Comparison of ENCODE assay signal across 26 cellular contexts in genomic region chr9:4576448-4576847, GRCh38.
"Had no signal": no experiment of that assay in that cellular context is flagged by ENCODE, and none has a peak within 500 bp of the region (broad histone marks: within the 10 kb centered on the region; RNA-seq: fewer than 3 reads in every experiment).

No MANE protein-coding gene starts in this region.

- DNase-seq: heart left ventricle; hypothalamus; immature natural killer cell; kidney; left ventricle myocardium inferior; lower lobe of right lung; mammary epithelial cell; mesenchymal stem cell; naive thymus-derived CD8-positive, alpha-beta T cell; nucleus accumbens; pancreas; posterior cingulate gyrus; sigmoid colon; small intestine; spleen; stimulated activated CD4-positive, alpha-beta T cell treated with anti-CD3 and anti-CD28 coated beads, Interleukin-4, amount 100 ng/mL, for 4 hours; stimulated activated CD8-positive, alpha-beta memory T cell treated with anti-CD3 and anti-CD28 coated beads, Interleukin-4, amount 100 ng/mL, for 48 hours; stimulated activated naive CD4-positive, alpha-beta T cell treated with Interleukin-2 at 50 U/mL for 16 hours; stimulated activated naive CD8-positive, alpha-beta T cell treated with anti-CD3 and anti-CD28 coated beads, Interleukin-15, amount 100 ng/mL, for 72 hours; substantia nigra; transverse colon; upper lobe of right lung had no signal

- H3K36me3 ChIP-seq: pancreas, prostate gland, spleen had no signal

- H3K27ac ChIP-seq: heart left ventricle, left ventricle myocardium inferior, lower lobe of right lung, pancreas, prostate gland, sigmoid colon, spleen, transverse colon, upper lobe of right lung had no signal

- H3K9me3 Mint-ChIP-seq: nephron; neural crest cell; stimulated activated memory B cell treated with anti-CD40 and anti-IgM and Interleukin-4, amounts not matched to agents 10 μg/mL and 1 μg/mL and 100 μg/mL, for 72 hours; stimulated activated naive CD8-positive, alpha-beta T cell treated with anti-CD3 and anti-CD28 coated beads, Interleukin-15, amount 100 ng/mL, for 72 hours had no signal

- H3K27ac Mint-ChIP-seq: immature natural killer cell; nephron; stimulated activated memory B cell treated with anti-CD40 and anti-IgM and Interleukin-4, amounts not matched to agents 10 μg/mL and 1 μg/mL and 100 μg/mL, for 72 hours had no signal

- H3K27me3 Mint-ChIP-seq: stimulated activated memory B cell treated with anti-CD40 and anti-IgM and Interleukin-4, amounts not matched to agents 10 μg/mL and 1 μg/mL and 100 μg/mL, for 72 hours; stimulated activated naive CD8-positive, alpha-beta T cell treated with anti-CD3 and anti-CD28 coated beads, Interleukin-15, amount 100 ng/mL, for 72 hours had no signal

- H3K4me3 Mint-ChIP-seq: immature natural killer cell; naive thymus-derived CD8-positive, alpha-beta T cell; nephron; neural crest cell; stimulated activated memory B cell treated with anti-CD40 and anti-IgM and Interleukin-4, amounts not matched to agents 10 μg/mL and 1 μg/mL and 100 μg/mL, for 72 hours; stimulated activated naive CD8-positive, alpha-beta T cell treated with anti-CD3 and anti-CD28 coated beads, Interleukin-15, amount 100 ng/mL, for 72 hours had no signal

- H3K4me3 ChIP-seq: heart left ventricle, left ventricle myocardium inferior, lower lobe of right lung, pancreas, prostate gland, sigmoid colon, spleen, transverse colon, upper lobe of right lung had no signal

- H3K36me3 Mint-ChIP-seq: stimulated activated memory B cell treated with anti-CD40 and anti-IgM and Interleukin-4, amounts not matched to agents 10 μg/mL and 1 μg/mL and 100 μg/mL, for 72 hours had no signal

- H3K27me3 ChIP-seq: heart left ventricle, pancreas, sigmoid colon, transverse colon, upper lobe of right lung had no signal

- H3K4me1 Mint-ChIP-seq: neural crest cell; stimulated activated memory B cell treated with anti-CD40 and anti-IgM and Interleukin-4, amounts not matched to agents 10 μg/mL and 1 μg/mL and 100 μg/mL, for 72 hours had no signal

- H3K9me3 ChIP-seq: heart left ventricle, left ventricle myocardium inferior, lower lobe of right lung, pancreas, prostate gland, sigmoid colon, spleen, transverse colon, upper lobe of right lung had no signal

- H3K4me1 ChIP-seq: pancreas, prostate gland, spleen, upper lobe of right lung had no signal

- ATAC-seq: lower lobe of right lung; naive thymus-derived CD8-positive, alpha-beta T cell; pancreas; stimulated activated memory B cell treated with anti-CD40 and anti-IgM and Interleukin-4, amounts not matched to agents 10 μg/mL and 1 μg/mL and 100 μg/mL, for 72 hours; stimulated activated naive CD8-positive, alpha-beta T cell treated with anti-CD3 and anti-CD28 coated beads, Interleukin-15, amount 100 ng/mL, for 72 hours; upper lobe of right lung had no signal
